Comparison of ENCODE assay signal across 1 cellular context in genomic region chr5:173243215-173243614, GRCh38.
TF ChIP-seq lines count a peak whose summit lies in the region.

No MANE protein-coding gene starts in this region.

TF ChIP-seq in GM23338, 12 proteins besides CTCF, POLR2A, EP300 and RAD21 (continued from another document):
- TF ChIP-seq ZNF462 (CRISPR knock-in tag; IDR thresholded peaks at IDR 0.05), result no peak
- TF ChIP-seq POLR2AphosphoS5 (IDR thresholded peaks at IDR 0.05; ENCODE audit: low read depth), result no peak
- no peak for TF ChIP-seq EZH2phosphoT487 (IDR thresholded peaks at IDR 0.05; ENCODE audit: unreplicated experiment)
- TF ChIP-seq STAT1 (IDR thresholded peaks at IDR 0.05; ENCODE audit: unreplicated experiment), result no peak
